8 cellular contexts compared by ENCODE assay signal in the genomic region with DNA sequence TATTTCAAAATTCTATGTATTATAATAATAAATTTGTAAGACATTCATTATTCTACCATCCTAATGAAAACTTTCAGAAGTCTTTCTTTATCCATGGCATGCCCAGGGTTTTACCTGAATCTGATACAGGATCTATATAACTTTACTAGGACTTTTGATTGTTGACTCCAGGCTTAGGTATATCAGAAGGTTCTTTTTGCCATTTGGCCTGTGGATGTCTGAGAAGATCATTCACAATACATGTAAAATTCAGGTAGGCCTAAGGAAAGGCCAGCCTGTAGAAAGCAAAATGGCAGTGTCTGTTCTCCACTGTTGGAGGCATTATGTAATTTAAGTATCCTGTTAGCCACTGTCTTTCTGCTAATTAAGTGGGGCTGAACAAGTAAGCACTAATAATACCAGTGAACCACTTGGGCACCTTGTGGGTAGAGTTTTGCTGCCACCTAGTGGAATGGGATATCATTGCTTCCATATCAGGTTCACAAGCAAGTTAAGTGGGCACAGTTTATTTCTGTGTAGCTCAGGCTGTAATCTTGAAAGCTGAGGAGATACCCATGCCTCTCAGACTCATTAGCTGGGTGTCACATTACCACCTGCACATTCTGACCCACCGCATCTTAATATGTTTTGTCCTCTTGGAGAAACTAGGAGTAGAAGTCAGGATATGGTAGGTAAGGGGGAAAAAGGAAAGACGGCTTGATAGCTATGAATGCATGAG.
DNase-seq lines count a peak whose midpoint lies in the region; ATAC-seq and TF ChIP-seq lines count a peak whose summit lies in the region.

No MANE protein-coding gene starts in this region.

- H3K27ac ChIP-seq in psoas muscle = peak overlapping the region; percentile 7

- WGBS in psoas muscle, 3 donors = 50 to 53% (median 50%) methylated on average over 2 of the region's 2 CpGs

- no peaks in the 10 kb centered on the region for H3K9me3 Mint-ChIP-seq in activated naive CD8-positive, alpha-beta T cell treated with anti-CD3 and anti-CD28 coated beads, Interleukin-2, amount 10 ng/mL, durations not matched to agents 7 days and 5 days

- peaks cover 13% of the 10 kb centered on the region for H3K4me1 Mint-ChIP-seq in activated naive CD8-positive, alpha-beta T cell treated with anti-CD3 and anti-CD28 coated beads, Interleukin-2, amount 10 ng/mL, durations not matched to agents 7 days and 5 days

- H3K36me3 ChIP-seq in psoas muscle (ENCODE audit: insufficient read depth in 1 of 2, low read depth in 1 of 2) = peaks cover 0 to 43% of the 10 kb centered on the region in 2 donors

- TF ChIP-seq CTCF in HFF-Myc (IDR thresholded peaks at IDR 0.05; ENCODE audit: low read depth, low read length, missing control alignments) (peak; percentile 84), psoas muscle (IDR thresholded peaks at IDR 0.05) (peak; percentile 93)

- H3K27me3 Mint-ChIP-seq in activated naive CD8-positive, alpha-beta T cell treated with anti-CD3 and anti-CD28 coated beads, Interleukin-2, amount 10 ng/mL, durations not matched to agents 7 days and 5 days = no peaks in the 10 kb centered on the region

- no peak overlapping the region for H3K4me3 Mint-ChIP-seq in activated naive CD8-positive, alpha-beta T cell treated with anti-CD3 and anti-CD28 coated beads, Interleukin-2, amount 10 ng/mL, durations not matched to agents 7 days and 5 days

- POLR2A ChIA-PET in activated naive CD8-positive, alpha-beta T cell treated with anti-CD3 and anti-CD28 coated beads, Interleukin-2, amount 10 ng/mL, durations not matched to agents 7 days and 5 days (lab: Charles Lee) = interaction anchor here (1.4 kb wide), 2 partner anchors 105 to 215 kb away, joined by 3 to 4 read pairs; a partner anchor contains a TSS

- H3K27ac Mint-ChIP-seq in activated naive CD8-positive, alpha-beta T cell treated with anti-CD3 and anti-CD28 coated beads, Interleukin-2, amount 10 ng/mL, durations not matched to agents 7 days and 5 days = no peak overlapping the region

- H3K4me3 ChIP-seq in HFF-Myc (replicated peaks; ENCODE audit: low read depth, low read length) (no peak overlapping the region), psoas muscle (no peak overlapping the region)

- DNase-seq in GM04504 (ENCODE audit: low read depth) (peak; percentile 48), HFF-Myc (ENCODE audit: extremely low read depth, low read depth) (peak; percentile 73), NCI-H1092 (lab: John Stamatoyannopoulos, UW) (peak; percentile 56), head of caudate nucleus (peak in 39 of 42 donors; percentile 15 to 90 (median 72)), psoas muscle (peak in 1 of 2 donors; percentile 27), NCI-H1048 (lab: John Stamatoyannopoulos, UW) (no peak)
- DNase-seq in activated naive CD8-positive, alpha-beta T cell treated with anti-CD3 and anti-CD28 coated beads, Interleukin-2, amount 10 ng/mL, durations not matched to agents 7 days and 5 days = no peak

- peaks cover 4% of the 10 kb centered on the region for H3K4me1 ChIP-seq in psoas muscle

- H3K27me3 ChIP-seq in psoas muscle (ENCODE audit: insufficient read depth in 3 of 3, low read length in 2 of 3) = no peaks in the 10 kb centered on the region

- H3K36me3 Mint-ChIP-seq in activated naive CD8-positive, alpha-beta T cell treated with anti-CD3 and anti-CD28 coated beads, Interleukin-2, amount 10 ng/mL, durations not matched to agents 7 days and 5 days = peaks cover 17% of the 10 kb centered on the region

- ATAC-seq in SK-N-SH treated with all-trans-retinoic acid at 6 μM for 48 hours (peak; percentile 94), psoas muscle (peak; percentile 87 to 96 (median 92))
- peak; percentile 76 for ATAC-seq in activated naive CD8-positive, alpha-beta T cell treated with anti-CD3 and anti-CD28 coated beads, Interleukin-2, amount 10 ng/mL, durations not matched to agents 7 days and 5 days (ENCODE audit: low read depth)

- no peaks in the 10 kb centered on the region for H3K9me3 ChIP-seq in psoas muscle

- intact Hi-C loops in head of caudate nucleus (cut with DNase I) = loop anchor here (5.0 to 10.0 kb wide), 2 partner anchors 102 to 194 kb away; a partner anchor contains a TSS
- intact Hi-C loops in psoas muscle (cut with DNase I) = loop anchor here (1.0 to 10.0 kb wide), 4 partner anchors 104 to 408 kb away; a partner anchor contains a TSS

TF ChIP-seq in SK-N-SH treated with all-trans-retinoic acid at 6 μM for 48 hours, 23 proteins besides CTCF, POLR2A, EP300 and RAD21:
- TF ChIP-seq, protein P1, sequence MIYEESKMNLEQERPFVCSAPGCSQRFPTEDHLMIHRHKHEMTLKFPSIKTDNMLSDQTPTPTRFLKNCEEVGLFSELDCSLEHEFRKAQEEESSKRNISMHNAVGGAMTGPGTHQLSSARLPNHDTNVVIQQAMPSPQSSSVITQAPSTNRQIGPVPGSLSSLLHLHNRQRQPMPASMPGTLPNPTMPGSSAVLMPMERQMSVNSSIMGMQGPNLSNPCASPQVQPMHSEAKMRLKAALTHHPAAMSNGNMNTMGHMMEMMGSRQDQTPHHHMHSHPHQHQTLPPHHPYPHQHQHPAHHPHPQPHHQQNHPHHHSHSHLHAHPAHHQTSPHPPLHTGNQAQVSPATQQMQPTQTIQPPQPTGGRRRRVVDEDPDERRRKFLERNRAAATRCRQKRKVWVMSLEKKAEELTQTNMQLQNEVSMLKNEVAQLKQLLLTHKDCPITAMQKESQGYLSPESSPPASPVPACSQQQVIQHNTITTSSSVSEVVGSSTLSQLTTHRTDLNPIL (CRISPR knock-in tag; IDR thresholded peaks at IDR 0.05; ENCODE audit: low read depth) = 0 out of 2 replicates have a peak, but pooled peaks have one; percentile 12
- no peak for TF ChIP-seq ZC3H10 (CRISPR knock-in tag; IDR thresholded peaks at IDR 0.05)
TF ChIP-seq in SK-N-SH treated with all-trans-retinoic acid at 6 μM for 48 hours: peak in this region for 1.

Comparison
In these comparisons a context has a peak if more than half of its experiments do, and no peak if none do; other contexts are left out.
1. DNase-seq: peak in GM04504 (single experiment), HFF-Myc (single experiment), NCI-H1092 (single experiment) and head of caudate nucleus (39 of 42); none in activated naive CD8-positive, alpha-beta T cell treated with anti-CD3 and anti-CD28 coated beads, Interleukin-2, amount 10 ng/mL, durations not matched to agents 7 days and 5 days (single experiment) and NCI-H1048 (single experiment).
2. Peak in every context shown above with its lines, with median percentiles within 50 percentile points of each other: ATAC-seq.